10 cellular contexts compared by ENCODE assay signal in the genomic region with DNA sequence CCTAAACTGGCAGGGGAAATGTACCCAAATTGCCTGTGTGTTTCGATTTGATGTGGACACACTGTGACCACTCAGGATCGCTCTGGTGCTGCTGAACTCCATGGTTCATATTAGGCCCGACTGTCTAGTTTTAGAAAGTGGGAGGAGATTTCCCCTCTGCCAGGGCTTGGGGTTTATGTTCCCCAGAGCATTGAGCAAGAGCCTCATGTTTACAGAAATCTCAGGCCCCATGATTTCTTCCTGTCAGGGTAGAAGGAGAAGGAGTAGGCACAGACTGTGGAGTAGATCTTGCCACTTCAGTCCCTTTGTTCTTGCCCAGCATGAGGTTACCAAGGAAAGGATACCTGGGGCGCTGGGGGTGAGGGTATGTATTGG. TPM values are rescaled to one million over a fixed set of nuclear protein-coding genes. Genes with fewer than 3 reads are reported as not detected.
DNase-seq lines count a peak whose midpoint lies in the region; ATAC-seq, FAIRE-seq and TF ChIP-seq lines count a peak whose summit lies in the region.
"Had no signal": no experiment of that assay in that cellular context is flagged by ENCODE, and none has a peak within 500 bp of the region (broad histone marks: within the 10 kb centered on the region; RNA-seq: fewer than 3 reads in every experiment).

No MANE protein-coding gene starts in this region.

- peak; percentile 46 to 66 for TF ChIP-seq RAD21 in liver (IDR thresholded peaks at IDR 0.05)

- peak; percentile 82 for DNase-seq in MV-4-11 (lab: John Stamatoyannopoulos, UW)
- DNase-seq in body of pancreas, result peak in 3 of 4 donors; percentile 38 to 69 (median 40)
- peak; percentile 61 for DNase-seq in testis
- DNase-seq in GM19239 (ENCODE audit: insufficient read length, low spot score), result no peak
- no peak for DNase-seq in HAP-1 (ENCODE audit: low spot score in 2 of 2)
- DNase-seq: activated CD4-positive, alpha-beta T cell treated with anti-CD3 and anti-CD28 coated beads for 4 hours; NCI-H1694 treated with DMSO at 0.1 percent for 48 hours had no signal

- no peaks in the 10 kb centered on the region for H3K9me3 ChIP-seq in body of pancreas
- no peaks in the 10 kb centered on the region for H3K9me3 ChIP-seq in liver (ENCODE audit: control insufficient read depth in 4 of 4, low read length in 3 of 4)
- H3K9me3 ChIP-seq in testis, result no peaks in the 10 kb centered on the region
- no peaks in the 10 kb centered on the region for H3K9me3 ChIP-seq in HAP-1

- intact Hi-C loops in body of pancreas (cut with DNase I), result no loop called here
- intact Hi-C loops in testis (cut with DNase I; ENCODE audit: low total_unique reads), result loop anchor here (10.0 kb wide), 1 partner anchor 1011 kb away; a partner anchor contains a TSS

- FAIRE-seq in GM19239 (lab: Jason Lieb, UNC), result no peak

- ATAC-seq in body of pancreas (no peak), GM19467 (IDR thresholded peaks at IDR 0.05; ENCODE audit: unreplicated experiment) (no peak), GM19397 (IDR thresholded peaks at IDR 0.05; ENCODE audit: unreplicated experiment) (no peak)

- H3K4me3 ChIP-seq in body of pancreas, result no peak overlapping the region
- H3K4me3 ChIP-seq in liver (ENCODE audit: low read depth in 1 of 3, low read length in 3 of 3), result no peak overlapping the region
- no peak overlapping the region for H3K4me3 ChIP-seq in testis
- H3K4me3 ChIP-seq in HAP-1, result no peak overlapping the region

- peak overlapping the region; percentile 41 to 79 (median 62) for H3K27ac ChIP-seq in body of pancreas
- peak overlapping the region; percentile 91 to 97 for H3K27ac ChIP-seq in liver (ENCODE audit: low read depth in 1 of 2, low read length in 2 of 2)
- H3K27ac ChIP-seq in testis, result peak overlapping the region; percentile 48 to 60

- TF ChIP-seq CTCF in body of pancreas (IDR thresholded peaks at IDR 0.05) (no peak), liver (IDR thresholded peaks at IDR 0.05; ENCODE audit: low read depth, low read length, missing input control) (no peak), testis (IDR thresholded peaks at IDR 0.05) (no peak)

- H3K36me3 ChIP-seq in body of pancreas (replicated peaks in 1 of 2; ENCODE audit: insufficient read depth in 1 of 2, low read depth in 2 of 2) (no peaks in the 10 kb centered on the region), liver (ENCODE audit: control insufficient read depth in 4 of 4, insufficient read depth in 3 of 4, low read depth in 1 of 4, low read length in 3 of 4) (no peaks in the 10 kb centered on the region), testis (ENCODE audit: low read depth, missing control alignments) (no peaks in the 10 kb centered on the region), HAP-1 (replicated peaks) (no peaks in the 10 kb centered on the region)

- peak overlapping the region in 1 of 2 donors; percentile 20 for H3K9ac ChIP-seq in liver (ENCODE audit: low read depth in 1 of 2, low read length in 2 of 2)

- H3K4me1 ChIP-seq in body of pancreas (peaks cover 40% of the 10 kb centered on the region), liver (ENCODE audit: control insufficient read depth in 4 of 4, insufficient read depth in 4 of 4, low read length in 3 of 4) (peaks cover 7 to 31% (median 11%) of the 10 kb centered on the region in 4 donors), testis (peaks cover 19% of the 10 kb centered on the region), HAP-1 (peaks cover 18% of the 10 kb centered on the region)

- TF ChIP-seq POLR2A in body of pancreas (IDR thresholded peaks at IDR 0.05) (peak in 1 of 3 donors; percentile 27), testis (IDR thresholded peaks at IDR 0.05) (no peak)

- H3K27me3 ChIP-seq in body of pancreas, result no peaks in the 10 kb centered on the region
- H3K27me3 ChIP-seq in liver (ENCODE audit: control insufficient read depth in 4 of 4, insufficient read depth in 4 of 4, low read length in 3 of 4), result no peaks in the 10 kb centered on the region
- H3K27me3 ChIP-seq in testis, result no peaks in the 10 kb centered on the region
- no peaks in the 10 kb centered on the region for H3K27me3 ChIP-seq in HAP-1 (ENCODE audit: low read depth)

- WGBS in body of pancreas, 2 donors, result 47 to 52% methylated on average over 4 of the region's 4 CpGs
- WGBS in liver, result 51% methylated on average over 4 of the region's 4 CpGs
- WGBS in testis, 2 donors, result 68 to 74% methylated on average over 4 of the region's 4 CpGs

- in situ Hi-C loops in HAP-1 (cut with MboI; ENCODE audit: low sequenced_read_pairs), result loop anchor here (25.0 kb wide), 1 partner anchor 749 kb away; no protein-coding TSS in a partner anchor

TF ChIP-seq in liver, 16 proteins besides CTCF, POLR2A, EP300 and RAD21:
- TF ChIP-seq TAF1 (conservative IDR thresholded peaks at IDR 0.05) (no peak), RXRA (IDR thresholded peaks at IDR 0.05) (peak; percentile 75), NR2F2 (IDR thresholded peaks at IDR 0.05) (no peak), YY1 (IDR thresholded peaks at IDR 0.05) (peak; percentile 95), JUND (IDR thresholded peaks at IDR 0.05) (peak in 1 of 2 donors; percentile 58), HNF4A (conservative IDR thresholded peaks at IDR 0.05) (peak; percentile 53 to 63), FOXA1 (IDR thresholded peaks at IDR 0.05) (peak; percentile 68), SP1 (IDR thresholded peaks at IDR 0.05) (peak; percentile 76), EGR1 (IDR thresholded peaks at IDR 0.05; ENCODE audit: low read depth in 2 of 2) (peak in 1 of 2 donors; percentile 21), HNF4G (IDR thresholded peaks at IDR 0.05) (peak; percentile 5), FOXA2 (IDR thresholded peaks at IDR 0.05) (peak; percentile 89), GABPA (IDR thresholded peaks at IDR 0.05 in 1 of 2, conservative IDR thresholded peaks at IDR 0.05 in 1 of 2) (no peak)
- TF ChIP-seq, protein P1, sequence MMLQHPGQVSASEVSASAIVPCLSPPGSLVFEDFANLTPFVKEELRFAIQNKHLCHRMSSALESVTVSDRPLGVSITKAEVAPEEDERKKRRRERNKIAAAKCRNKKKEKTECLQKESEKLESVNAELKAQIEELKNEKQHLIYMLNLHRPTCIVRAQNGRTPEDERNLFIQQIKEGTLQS (IDR thresholded peaks at IDR 0.05), result no peak
- TF ChIP-seq, protein P2, sequence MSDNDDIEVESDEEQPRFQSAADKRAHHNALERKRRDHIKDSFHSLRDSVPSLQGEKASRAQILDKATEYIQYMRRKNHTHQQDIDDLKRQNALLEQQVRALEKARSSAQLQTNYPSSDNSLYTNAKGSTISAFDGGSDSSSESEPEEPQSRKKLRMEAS (IDR thresholded peaks at IDR 0.05), result peak; percentile 54
- TF ChIP-seq, protein P3, sequence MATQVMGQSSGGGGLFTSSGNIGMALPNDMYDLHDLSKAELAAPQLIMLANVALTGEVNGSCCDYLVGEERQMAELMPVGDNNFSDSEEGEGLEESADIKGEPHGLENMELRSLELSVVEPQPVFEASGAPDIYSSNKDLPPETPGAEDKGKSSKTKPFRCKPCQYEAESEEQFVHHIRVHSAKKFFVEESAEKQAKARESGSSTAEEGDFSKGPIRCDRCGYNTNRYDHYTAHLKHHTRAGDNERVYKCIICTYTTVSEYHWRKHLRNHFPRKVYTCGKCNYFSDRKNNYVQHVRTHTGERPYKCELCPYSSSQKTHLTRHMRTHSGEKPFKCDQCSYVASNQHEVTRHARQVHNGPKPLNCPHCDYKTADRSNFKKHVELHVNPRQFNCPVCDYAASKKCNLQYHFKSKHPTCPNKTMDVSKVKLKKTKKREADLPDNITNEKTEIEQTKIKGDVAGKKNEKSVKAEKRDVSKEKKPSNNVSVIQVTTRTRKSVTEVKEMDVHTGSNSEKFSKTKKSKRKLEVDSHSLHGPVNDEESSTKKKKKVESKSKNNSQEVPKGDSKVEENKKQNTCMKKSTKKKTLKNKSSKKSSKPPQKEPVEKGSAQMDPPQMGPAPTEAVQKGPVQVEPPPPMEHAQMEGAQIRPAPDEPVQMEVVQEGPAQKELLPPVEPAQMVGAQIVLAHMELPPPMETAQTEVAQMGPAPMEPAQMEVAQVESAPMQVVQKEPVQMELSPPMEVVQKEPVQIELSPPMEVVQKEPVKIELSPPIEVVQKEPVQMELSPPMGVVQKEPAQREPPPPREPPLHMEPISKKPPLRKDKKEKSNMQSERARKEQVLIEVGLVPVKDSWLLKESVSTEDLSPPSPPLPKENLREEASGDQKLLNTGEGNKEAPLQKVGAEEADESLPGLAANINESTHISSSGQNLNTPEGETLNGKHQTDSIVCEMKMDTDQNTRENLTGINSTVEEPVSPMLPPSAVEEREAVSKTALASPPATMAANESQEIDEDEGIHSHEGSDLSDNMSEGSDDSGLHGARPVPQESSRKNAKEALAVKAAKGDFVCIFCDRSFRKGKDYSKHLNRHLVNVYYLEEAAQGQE (IDR thresholded peaks at IDR 0.05), result peak; percentile 59
- TF ChIP-seq, protein P4, sequence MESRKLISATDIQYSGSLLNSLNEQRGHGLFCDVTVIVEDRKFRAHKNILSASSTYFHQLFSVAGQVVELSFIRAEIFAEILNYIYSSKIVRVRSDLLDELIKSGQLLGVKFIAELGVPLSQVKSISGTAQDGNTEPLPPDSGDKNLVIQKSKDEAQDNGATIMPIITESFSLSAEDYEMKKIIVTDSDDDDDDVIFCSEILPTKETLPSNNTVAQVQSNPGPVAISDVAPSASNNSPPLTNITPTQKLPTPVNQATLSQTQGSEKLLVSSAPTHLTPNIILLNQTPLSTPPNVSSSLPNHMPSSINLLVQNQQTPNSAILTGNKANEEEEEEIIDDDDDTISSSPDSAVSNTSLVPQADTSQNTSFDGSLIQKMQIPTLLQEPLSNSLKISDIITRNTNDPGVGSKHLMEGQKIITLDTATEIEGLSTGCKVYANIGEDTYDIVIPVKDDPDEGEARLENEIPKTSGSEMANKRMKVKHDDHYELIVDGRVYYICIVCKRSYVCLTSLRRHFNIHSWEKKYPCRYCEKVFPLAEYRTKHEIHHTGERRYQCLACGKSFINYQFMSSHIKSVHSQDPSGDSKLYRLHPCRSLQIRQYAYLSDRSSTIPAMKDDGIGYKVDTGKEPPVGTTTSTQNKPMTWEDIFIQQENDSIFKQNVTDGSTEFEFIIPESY (IDR thresholded peaks at IDR 0.05), result peak; percentile 39

RNA-seq across cellular contexts. Expression of a gene that starts 40.8 kb away (rescaled TPM):
- 10 to 100 TPM in 1 of 2 donors, 1 to 10 TPM in 1; 8.6 to 17.6 TPM for total RNA-seq in body of pancreas
- total RNA-seq in liver, result 10 to 100 TPM; 48.2 to 61.8 TPM
- 100 to 1,000 TPM; 152 to 187 TPM for polyA plus RNA-seq in liver
- 1 to 10 TPM; 4.5 to 5.4 TPM for total RNA-seq in testis
- 15.0 TPM for polyA plus RNA-seq in testis (ENCODE audit: insufficient read depth, low read depth, low replicate concordance)

Comparison
In these comparisons a context has a peak if more than half of its experiments do, and no peak if none do; other contexts are left out.
1. DNase-seq: peak in MV-4-11 (single experiment), body of pancreas (3 of 4) and testis (single experiment); none in GM19239 (single experiment) and HAP-1 (0 of 2).
2. Peak in every context shown above with its lines, with median percentiles within 50 percentile points of each other: H3K27ac ChIP-seq.